2 cellular contexts compared by ENCODE assay signal in genomic region chr19:397321-397720, GRCh38.
TF ChIP-seq lines count a peak whose summit lies in the region.

No MANE protein-coding gene starts in this region.

TF ChIP-seq in IMR-90, 13 proteins besides CTCF, POLR2A, EP300 and RAD21:
- no peak for TF ChIP-seq ELK1 (IDR thresholded peaks at IDR 0.05; ENCODE audit: borderline replicate concordance, low read depth, low read length)
- no peak for TF ChIP-seq NFE2L2 (IDR thresholded peaks at IDR 0.05; ENCODE audit: low read depth, low read length)
- TF ChIP-seq BHLHE40 (IDR thresholded peaks at IDR 0.05; ENCODE audit: low read depth, low read length): no peak
- no peak for TF ChIP-seq MAZ (IDR thresholded peaks at IDR 0.05; ENCODE audit: borderline replicate concordance, low read depth, low read length)

TF ChIP-seq in H1, 55 proteins besides CTCF, POLR2A, EP300 and RAD21:
- TF ChIP-seq RXRA (IDR thresholded peaks at IDR 0.05; ENCODE audit: insufficient read depth, low read depth, low read length): no peak
- TF ChIP-seq BRCA1 (IDR thresholded peaks at IDR 0.05; ENCODE audit: low read depth, low read length): no peak
- TF ChIP-seq TBP (IDR thresholded peaks at IDR 0.05; ENCODE audit: low read depth, low read length): no peak
- no peak for TF ChIP-seq RNF2 (IDR thresholded peaks at IDR 0.05; ENCODE audit: borderline replicate concordance, low read depth, low read length, missing control alignments, poor library complexity, severe bottlenecking)
- TF ChIP-seq E2F6 (IDR thresholded peaks at IDR 0.05): no peak
- no peak for TF ChIP-seq BCL11A (IDR thresholded peaks at IDR 0.05; ENCODE audit: low read depth in 2 of 2, low read length in 2 of 2)
- no peak for TF ChIP-seq TAF7 (optimal IDR thresholded peaks at IDR 0.05; ENCODE audit: borderline replicate concordance, low read depth, low read length)
- TF ChIP-seq POU5F1 (IDR thresholded peaks at IDR 0.05; ENCODE audit: low read depth, low read length): no peak
- TF ChIP-seq, protein P1, sequence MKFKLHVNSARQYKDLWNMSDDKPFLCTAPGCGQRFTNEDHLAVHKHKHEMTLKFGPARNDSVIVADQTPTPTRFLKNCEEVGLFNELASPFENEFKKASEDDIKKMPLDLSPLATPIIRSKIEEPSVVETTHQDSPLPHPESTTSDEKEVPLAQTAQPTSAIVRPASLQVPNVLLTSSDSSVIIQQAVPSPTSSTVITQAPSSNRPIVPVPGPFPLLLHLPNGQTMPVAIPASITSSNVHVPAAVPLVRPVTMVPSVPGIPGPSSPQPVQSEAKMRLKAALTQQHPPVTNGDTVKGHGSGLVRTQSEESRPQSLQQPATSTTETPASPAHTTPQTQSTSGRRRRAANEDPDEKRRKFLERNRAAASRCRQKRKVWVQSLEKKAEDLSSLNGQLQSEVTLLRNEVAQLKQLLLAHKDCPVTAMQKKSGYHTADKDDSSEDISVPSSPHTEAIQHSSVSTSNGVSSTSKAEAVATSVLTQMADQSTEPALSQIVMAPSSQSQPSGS (IDR thresholded peaks at IDR 0.05; ENCODE audit: low read length): no peak
- TF ChIP-seq SP2 (IDR thresholded peaks at IDR 0.05; ENCODE audit: low read length): no peak
- no peak for TF ChIP-seq NANOG (IDR thresholded peaks at IDR 0.05; ENCODE audit: insufficient read depth, low read depth, low read length, poor library complexity, severe bottlenecking)
TF ChIP-seq in H1: peak in this region for 0.
